ENCODE assay signal across 1 cellular context in the genomic region with DNA sequence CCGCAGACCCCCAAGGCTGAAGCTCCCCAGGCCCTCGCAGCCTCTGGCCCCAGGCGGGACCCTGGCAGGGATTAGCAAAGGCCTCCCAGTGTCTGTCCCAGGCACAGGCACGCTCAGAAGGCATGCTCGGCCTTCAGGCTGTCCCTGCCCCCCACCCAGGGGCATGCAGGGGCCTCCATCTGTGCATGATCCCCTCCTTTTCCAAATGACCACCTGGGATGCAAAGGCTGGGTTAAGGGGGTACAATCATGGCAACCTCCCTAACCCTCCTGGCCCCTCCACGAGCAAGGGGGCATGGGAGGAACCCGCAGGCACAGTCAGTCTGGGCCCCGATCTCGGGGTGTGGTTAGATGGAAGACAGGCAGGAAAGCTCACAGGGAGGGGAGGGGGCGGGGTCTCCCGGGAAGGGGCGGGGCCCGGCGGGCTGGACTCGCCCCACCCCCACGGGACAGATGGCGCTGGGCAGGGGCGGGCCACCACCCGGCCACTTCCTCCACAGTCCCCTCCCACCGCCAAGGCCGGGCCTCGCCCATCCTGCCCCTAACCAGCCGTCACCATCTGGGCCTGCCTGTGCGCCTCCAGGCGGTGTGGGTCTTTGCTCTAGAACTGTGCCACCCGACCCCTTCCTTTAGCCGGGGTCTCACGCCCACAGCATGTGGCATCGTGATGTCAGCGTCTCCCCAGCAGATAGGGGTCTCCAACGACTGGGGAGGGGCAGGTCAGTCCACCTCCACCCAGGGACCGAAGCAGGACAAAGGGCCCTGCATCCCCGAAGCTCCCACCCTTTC.
A peak's percentile ranks its signal among the peaks of the same experiment; 100 is the strongest.
TF ChIP-seq lines count a peak whose summit lies in the region.

No MANE protein-coding gene starts in this region.

TF ChIP-seq in HEK293, 187 proteins besides CTCF, POLR2A, EP300 and RAD21 (continued from another document):
- no peak for TF ChIP-seq ZNF280C (tag by site-specific recombination; IDR thresholded peaks at IDR 0.05)
- peak; percentile 51; the same call in 1 of the 2 replicates for TF ChIP-seq HIC1 (tag by site-specific recombination; IDR thresholded peaks at IDR 0.05)
- no peak for TF ChIP-seq ZNF837 (tag by site-specific recombination; IDR thresholded peaks at IDR 0.05)
- peak; percentile 71 for TF ChIP-seq GLIS2 (tag by site-specific recombination; IDR thresholded peaks at IDR 0.05)
- no peak for TF ChIP-seq ZNF146 (tag by site-specific recombination; IDR thresholded peaks at IDR 0.05)
- TF ChIP-seq ZNF214 (tag by site-specific recombination; IDR thresholded peaks at IDR 0.05; ENCODE audit: borderline replicate concordance), result no peak
- no peak for TF ChIP-seq ZNF596 (tag by site-specific recombination; IDR thresholded peaks at IDR 0.05)
- TF ChIP-seq TCF7L2 (IDR thresholded peaks at IDR 0.05; ENCODE audit: borderline replicate concordance, low read depth, low read length), result no peak
- no peak for TF ChIP-seq ZNF391 (tag by site-specific recombination; IDR thresholded peaks at IDR 0.05; ENCODE audit: borderline replicate concordance, low read depth)
- no peak for TF ChIP-seq ZNF350 (tag by site-specific recombination; IDR thresholded peaks at IDR 0.05)
- no peak for TF ChIP-seq ZNF639 (tag by site-specific recombination; IDR thresholded peaks at IDR 0.05)
- peak; percentile 42; the same call in 1 of the 2 replicates for TF ChIP-seq KLF10 (tag by site-specific recombination; IDR thresholded peaks at IDR 0.05)
- no peak for TF ChIP-seq ZNF529 (tag by site-specific recombination; IDR thresholded peaks at IDR 0.05; ENCODE audit: insufficient replicate concordance)
- 0 out of 2 replicates have a peak, but pooled peaks have one; percentile 16 for TF ChIP-seq ZNF341 (tag by site-specific recombination; IDR thresholded peaks at IDR 0.05; ENCODE audit: low read depth)
- TF ChIP-seq SCRT2 (tag by site-specific recombination; IDR thresholded peaks at IDR 0.05), result no peak
- TF ChIP-seq SP2 (tag by site-specific recombination; IDR thresholded peaks at IDR 0.05), result peak; percentile 86
